16 cellular contexts compared by ENCODE assay signal in genomic region chr7:96499532-96499931, GRCh38.
"Had no signal": no experiment of that assay in that cellular context is flagged by ENCODE, and none has a peak within 500 bp of the region (broad histone marks: within the 10 kb centered on the region; RNA-seq: fewer than 3 reads in every experiment).

No MANE protein-coding gene starts in this region.

- DNase-seq: activated CD4-positive, alpha-beta T cell treated with anti-CD3 and anti-CD28 coated beads, Interleukin-2, amount 10 ng/mL, durations not matched to agents 7 days and 5 days; activated CD8-positive, alpha-beta memory T cell treated with anti-CD3 and anti-CD28 coated beads, Interleukin-2, amount 50 U/mL, for 4 hours; activated naive CD4-positive, alpha-beta T cell treated with anti-CD3 and anti-CD28 coated beads for 36 hours; activated T-cell treated with anti-CD3 and anti-CD28 coated beads, Interleukin-2, amount 50 U/mL, for 4 hours; anterior cingulate cortex; brain microvascular endothelial cell; central memory CD4-positive, alpha-beta T cell; dorsolateral prefrontal cortex; foreskin keratinocyte; glutamatergic neuron; hypothalamus; islet precursor cell; left colon; nucleus accumbens; stimulated activated naive B cell treated with anti-CD40 and anti-IgM and Interleukin-4, amounts not matched to agents 10 μg/mL and 1 μg/mL and 100 μg/mL, for 72 hours; T1000 had no signal
